ENCODE assay signal across 9 cellular contexts in the genomic region with DNA sequence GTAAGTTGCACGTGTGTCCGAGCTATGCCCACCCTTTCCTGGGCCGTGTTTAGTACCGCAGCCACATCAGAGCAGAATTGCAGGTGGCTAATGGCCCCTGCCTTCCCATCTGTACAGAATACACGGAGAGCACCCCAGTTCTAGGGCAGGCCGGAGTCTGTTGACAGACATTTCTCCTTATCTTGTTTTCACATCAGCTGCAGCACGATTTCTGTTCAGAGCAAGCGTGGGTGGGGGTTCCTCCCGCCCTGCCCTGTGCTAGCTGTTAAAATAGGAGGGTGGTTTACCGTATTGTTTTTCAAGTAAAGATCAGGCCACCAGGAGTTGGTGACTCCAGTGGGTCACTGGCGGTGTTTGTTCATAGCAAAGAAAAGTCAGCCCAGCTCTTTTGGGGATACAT. TPM values are rescaled to one million over a fixed set of nuclear protein-coding genes. Genes with fewer than 3 reads are reported as not detected.
DNase-seq lines count a peak whose midpoint lies in the region; ATAC-seq and TF ChIP-seq lines count a peak whose summit lies in the region.
"Had no signal": no experiment of that assay in that cellular context is flagged by ENCODE, and none has a peak within 500 bp of the region (broad histone marks: within the 10 kb centered on the region; RNA-seq: fewer than 3 reads in every experiment).

No MANE protein-coding gene starts in this region.

- in situ Hi-C loops in G401 (cut with HindIII; ENCODE audit: low sequenced_read_pairs): no loop called here
- in situ Hi-C loops in GM23248 (cut with MboI): no loop called here

- peaks cover 8% of the 10 kb centered on the region for H3K36me3 Mint-ChIP-seq in activated CD4-positive, alpha-beta T cell treated with anti-CD3 and anti-CD28 coated beads, Interleukin-2, amount 10 ng/mL, durations not matched to agents 7 days and 5 days (ENCODE audit: low read depth)

- peak overlapping the region; percentile 95 for H3K27ac Mint-ChIP-seq in activated CD4-positive, alpha-beta T cell treated with anti-CD3 and anti-CD28 coated beads, Interleukin-2, amount 10 ng/mL, durations not matched to agents 7 days and 5 days

- H3K9ac ChIP-seq in GM23248: no peak overlapping the region

- no peak overlapping the region for H3K4me2 ChIP-seq in GM23248 (ENCODE audit: unreplicated experiment)

- CTCF ChIA-PET in activated CD4-positive, alpha-beta T cell treated with anti-CD3 and anti-CD28 coated beads, Interleukin-2, amount 10 ng/mL, durations not matched to agents 7 days and 5 days (lab: Charles Lee): interaction anchor here (0.9 to 1.9 kb wide), 9 partner anchors 8 to 68 kb away, joined by 3 to 5 read pairs (median 4); no protein-coding TSS in a partner anchor

- H3K79me2 ChIP-seq in GM23248 (ENCODE audit: insufficient read depth): peaks cover 97% of the 10 kb centered on the region

- H3K4me1 Mint-ChIP-seq in activated CD4-positive, alpha-beta T cell treated with anti-CD3 and anti-CD28 coated beads, Interleukin-2, amount 10 ng/mL, durations not matched to agents 7 days and 5 days: peaks cover 61% of the 10 kb centered on the region

- peak; percentile 77 for DNase-seq in CD1c-positive myeloid dendritic cell (ENCODE audit: extremely low spot score)
- DNase-seq in activated CD4-positive, alpha-beta T cell treated with anti-CD3 and anti-CD28 coated beads, Interleukin-2, amount 10 ng/mL, durations not matched to agents 7 days and 5 days: peak; percentile 76
- DNase-seq in lower lobe of right lung: no peak
- no peak for DNase-seq in G401 (ENCODE audit: low spot score)
- DNase-seq in NCI-H1417 (lab: John Stamatoyannopoulos, UW): no peak
- DNase-seq in GM23248: no peak
- DNase-seq: NCI-H1092 treated with DMSO at 0.1 percent for 48 hours had no signal

- H3K27me3 ChIP-seq in lower lobe of right lung (ENCODE audit: low read depth) (no peaks in the 10 kb centered on the region), GM23248 (replicated peaks; ENCODE audit: insufficient read depth) (no peaks in the 10 kb centered on the region)

- H3K4me3 Mint-ChIP-seq in activated CD4-positive, alpha-beta T cell treated with anti-CD3 and anti-CD28 coated beads, Interleukin-2, amount 10 ng/mL, durations not matched to agents 7 days and 5 days: peak overlapping the region; percentile 59

- intact Hi-C loops in lower lobe of right lung (cut with DNase I): no loop called here

- TF ChIP-seq CTCF in lower lobe of right lung (IDR thresholded peaks at IDR 0.05): no peak

- H3K9me3 ChIP-seq in lower lobe of right lung (no peaks in the 10 kb centered on the region), GM23248 (ENCODE audit: low read depth) (no peaks in the 10 kb centered on the region)

- H3K4me1 ChIP-seq in lower lobe of right lung (peaks cover 21% of the 10 kb centered on the region), GM23248 (ENCODE audit: insufficient read depth) (peaks cover 13% of the 10 kb centered on the region; the same call in 1 of the 2 replicates)

- no peaks in the 10 kb centered on the region for H3K9me2 ChIP-seq in GM23248 (ENCODE audit: insufficient read depth)

- POLR2A ChIA-PET in activated CD4-positive, alpha-beta T cell treated with anti-CD3 and anti-CD28 coated beads, Interleukin-2, amount 10 ng/mL, durations not matched to agents 7 days and 5 days (lab: Charles Lee): interaction anchor here (0.9 kb wide), 1 partner anchor 21 kb away, joined by 3 read pairs; no protein-coding TSS in a partner anchor

- no peak overlapping the region for H2AFZ ChIP-seq in GM23248

- no peaks in the 10 kb centered on the region for H4K20me1 ChIP-seq in GM23248 (ENCODE audit: insufficient read depth)

- H3F3A ChIP-seq in GM23248 (ENCODE audit: insufficient read depth): no peaks in the 10 kb centered on the region

- H3K36me3 ChIP-seq in lower lobe of right lung: no peaks in the 10 kb centered on the region
- H3K36me3 ChIP-seq in GM23248 (ENCODE audit: low read depth): no peaks in the 10 kb centered on the region

- H3K27ac ChIP-seq in lower lobe of right lung (no peak overlapping the region), GM23248 (no peak overlapping the region)

- no peak overlapping the region for H3K4me3 ChIP-seq in lower lobe of right lung
- no peak overlapping the region for H3K4me3 ChIP-seq in GM23248

- ATAC-seq in HG03066 (IDR thresholded peaks at IDR 0.05; ENCODE audit: low read depth, unreplicated experiment) (peak; percentile 48), lower lobe of right lung (peak; percentile 42 to 60), HG03175 (IDR thresholded peaks at IDR 0.05; ENCODE audit: unreplicated experiment) (no peak)

- no peaks in the 10 kb centered on the region for H3K9me3 Mint-ChIP-seq in activated CD4-positive, alpha-beta T cell treated with anti-CD3 and anti-CD28 coated beads, Interleukin-2, amount 10 ng/mL, durations not matched to agents 7 days and 5 days

- WGBS in GM23248 (ENCODE audit: low coverage in 1 of 2, low lambda C conversion rate in 2 of 2, missing lambda C conversion rate in 2 of 2), 2 experiments: 97 to 98% methylated on average over 11 of the region's 11 CpGs

- H3K27me3 Mint-ChIP-seq in activated CD4-positive, alpha-beta T cell treated with anti-CD3 and anti-CD28 coated beads, Interleukin-2, amount 10 ng/mL, durations not matched to agents 7 days and 5 days: peaks cover 1% of the 10 kb centered on the region

RNA-seq across cellular contexts. Expression of gene UBASH3B, which starts 41.1 kb away (rescaled TPM):
- total RNA-seq in activated CD4-positive, alpha-beta T cell treated with anti-CD3 and anti-CD28 coated beads, Interleukin-2, amount 10 ng/mL, durations not matched to agents 7 days and 5 days: 10 to 100 TPM; 15.2 to 15.8 TPM
- 64.7 TPM for total RNA-seq in lower lobe of right lung
- total RNA-seq in G401 (2014; rRNA removed; shearing (Covaris generic)): 0.31 and 0.78 TPM in 2 replicates
- 17.7 and 19.7 TPM in 2 replicates for total RNA-seq in GM23248 (2014; rRNA removed; shearing (Covaris generic))
- polyA plus RNA-seq in GM23248 (2016; fragmentation: Nextera tagmentation; extraction: Ambion mirVana): 13.6 and 15.5 TPM in 2 replicates

Comparison
In these comparisons a context has a peak if more than half of its experiments do, and no peak if none do; other contexts are left out.
1. DNase-seq: peak in CD1c-positive myeloid dendritic cell (single experiment) and activated CD4-positive, alpha-beta T cell treated with anti-CD3 and anti-CD28 coated beads, Interleukin-2, amount 10 ng/mL, durations not matched to agents 7 days and 5 days (single experiment); none in lower lobe of right lung (single experiment), G401 (single experiment), NCI-H1417 (0 of 3) and GM23248 (single experiment).